29 cellular contexts compared by ENCODE assay signal in the genomic region with DNA sequence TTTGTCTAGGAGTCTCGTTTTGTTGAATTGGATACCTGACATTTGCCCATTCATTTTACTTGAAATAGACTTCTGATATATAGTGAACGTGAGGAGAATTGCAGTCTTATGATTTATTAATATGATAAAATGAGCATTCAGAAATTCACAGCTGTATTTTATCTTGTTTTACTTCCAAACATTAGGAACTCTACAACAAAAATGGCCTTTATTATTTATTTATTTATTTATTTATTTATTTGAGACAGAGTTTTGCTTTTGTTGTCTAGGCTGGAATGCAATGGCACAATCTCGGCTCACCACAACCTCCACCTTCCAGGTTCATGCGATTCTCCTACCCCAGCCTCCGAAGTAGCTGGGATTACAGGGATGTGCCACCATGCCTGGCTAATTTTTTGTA.
"Had no signal": no experiment of that assay in that cellular context is flagged by ENCODE, and none has a peak within 500 bp of the region (broad histone marks: within the 10 kb centered on the region; RNA-seq: fewer than 3 reads in every experiment).

No MANE protein-coding gene starts in this region.

- H3K27ac ChIP-seq: stomach, suprapubic skin, testis, thoracic aorta, thyroid gland, tibial artery, tibial nerve, transverse colon, upper lobe of left lung, upper lobe of right lung, uterus, vagina had no signal

- H3K36me3 ChIP-seq: uterus had no signal

- H3K4me1 ChIP-seq: stomach, suprapubic skin, testis, tibial artery, tibial nerve, transverse colon, upper lobe of left lung, upper lobe of right lung, uterus, vagina had no signal

- H3K27me3 Mint-ChIP-seq: stimulated activated memory B cell treated with anti-CD40 and anti-IgM and Interleukin-4, amounts not matched to agents 10 μg/mL and 1 μg/mL and 100 μg/mL, for 72 hours; stimulated activated naive B cell treated with anti-CD40 and anti-IgM and Interleukin-4, amounts not matched to agents 10 μg/mL and 1 μg/mL and 100 μg/mL, for 72 hours; stimulated activated naive CD8-positive, alpha-beta T cell treated with anti-CD3 and anti-CD28 coated beads, Interleukin-15, amount 100 ng/mL, for 72 hours; stimulated activated naive CD8-positive, alpha-beta T cell treated with anti-CD3 and anti-CD28 coated beads, Interleukin-15, Interleukin-2, amounts not matched to agents 100 ng/mL and 50 ng/mL, for 24 hours; type B pancreatic cell had no signal

- H3K4me1 Mint-ChIP-seq: stimulated activated effector memory CD8-positive, alpha-beta T cell treated with anti-CD3 and anti-CD28 coated beads, Interleukin-12 subunit alpha, Interleukin-12 subunit beta, amount 100 ng/mL, for 72 hours; stimulated activated memory B cell treated with anti-CD40 and anti-IgM and Interleukin-4, amounts not matched to agents 10 μg/mL and 1 μg/mL and 100 μg/mL, for 72 hours; stimulated activated naive B cell treated with anti-CD40 and anti-IgM and Interleukin-4, amounts not matched to agents 10 μg/mL and 1 μg/mL and 100 μg/mL, for 72 hours; stimulated activated naive CD8-positive, alpha-beta T cell treated with anti-CD3 and anti-CD28 coated beads, Interleukin-15, amount 100 ng/mL, for 72 hours had no signal

- H3K27ac Mint-ChIP-seq: stimulated activated naive B cell treated with anti-CD40 and anti-IgM and Interleukin-4, amounts not matched to agents 10 μg/mL and 1 μg/mL and 100 μg/mL, for 72 hours; type B pancreatic cell had no signal

- H3K9me3 ChIP-seq: stomach, suprapubic skin, testis, thoracic aorta, thyroid gland, tibial artery, tibial nerve, transverse colon, upper lobe of left lung, upper lobe of right lung, uterus, vagina had no signal

- ATAC-seq: stimulated activated effector memory CD8-positive, alpha-beta T cell treated with anti-CD3 and anti-CD28 coated beads, Interleukin-12 subunit alpha, Interleukin-12 subunit beta, amount 100 ng/mL, for 72 hours; stimulated activated memory B cell treated with anti-CD40 and anti-IgM and Interleukin-4, amounts not matched to agents 10 μg/mL and 1 μg/mL and 100 μg/mL, for 72 hours; stimulated activated naive B cell treated with anti-CD40 and anti-IgM and Interleukin-4, amounts not matched to agents 10 μg/mL and 1 μg/mL and 100 μg/mL, for 72 hours; stimulated activated naive CD8-positive, alpha-beta T cell treated with anti-CD3 and anti-CD28 coated beads, Interleukin-15, amount 100 ng/mL, for 72 hours; stimulated activated naive CD8-positive, alpha-beta T cell treated with anti-CD3 and anti-CD28 coated beads, Interleukin-15, Interleukin-2, amounts not matched to agents 100 U/mL and 50 U/mL, for 24 hours; upper lobe of right lung had no signal

- H3K4me3 Mint-ChIP-seq: stimulated activated effector memory CD8-positive, alpha-beta T cell treated with anti-CD3 and anti-CD28 coated beads, Interleukin-12 subunit alpha, Interleukin-12 subunit beta, amount 100 ng/mL, for 72 hours; stimulated activated memory B cell treated with anti-CD40 and anti-IgM and Interleukin-4, amounts not matched to agents 10 μg/mL and 1 μg/mL and 100 μg/mL, for 72 hours; stimulated activated naive B cell treated with anti-CD40 and anti-IgM and Interleukin-4, amounts not matched to agents 10 μg/mL and 1 μg/mL and 100 μg/mL, for 72 hours; stimulated activated naive CD8-positive, alpha-beta T cell treated with anti-CD3 and anti-CD28 coated beads, Interleukin-15, amount 100 ng/mL, for 72 hours; stimulated activated naive CD8-positive, alpha-beta T cell treated with anti-CD3 and anti-CD28 coated beads, Interleukin-15, Interleukin-2, amounts not matched to agents 100 ng/mL and 50 ng/mL, for 24 hours; type B pancreatic cell had no signal

- FAIRE-seq: urothelium cell line had no signal

- DNase-seq: stimulated activated CD4-positive, alpha-beta T cell treated with anti-CD3 and anti-CD28 coated beads, Interleukin-2, amount 100 ng/mL, for 48 hours; stimulated activated CD4-positive, alpha-beta T cell treated with anti-CD3 and anti-CD28 coated beads, Interleukin-4, amount 100 ng/mL, for 1 hour; stimulated activated CD4-positive, alpha-beta T cell treated with anti-CD3 and anti-CD28 coated beads, Interleukin-4, amount 100 ng/mL, for 24 hours; stimulated activated CD4-positive, alpha-beta T cell treated with anti-CD3 and anti-CD28 coated beads, Interleukin-4, amount 100 ng/mL, for 4 hours; stimulated activated CD8-positive, alpha-beta memory T cell treated with anti-CD3 and anti-CD28 coated beads, Interleukin-4, amount 100 ng/mL, for 48 hours; stimulated activated naive B cell treated with anti-CD40 and anti-IgM and Interleukin-4, amounts not matched to agents 10 μg/mL and 1 μg/mL and 100 μg/mL, for 72 hours; stimulated activated naive CD4-positive, alpha-beta T cell; stimulated activated naive CD4-positive, alpha-beta T cell treated with Interleukin-2 at 50 U/mL for 16 hours; stimulated activated naive CD8-positive, alpha-beta T cell treated with anti-CD3 and anti-CD28 coated beads, Interleukin-15, amount 100 ng/mL, for 72 hours; stimulated activated naive CD8-positive, alpha-beta T cell treated with anti-CD3 and anti-CD28 coated beads, Interleukin-15, Interleukin-2, amounts not matched to agents 100 U/mL and 50 U/mL, for 24 hours; stomach; substantia nigra; testis; thyroid gland; tibial artery; transverse colon; trophoblast cell; upper lobe of left lung; upper lobe of right lung; uterus had no signal

- H3K27me3 ChIP-seq: stomach, suprapubic skin, testis, thyroid gland, tibial artery, tibial nerve, transverse colon, upper lobe of left lung, upper lobe of right lung, uterus, vagina had no signal

- H3K4me3 ChIP-seq: stomach, suprapubic skin, testis, thoracic aorta, thyroid gland, tibial artery, tibial nerve, transverse colon, upper lobe of left lung, upper lobe of right lung, uterus, vagina had no signal
